In genomic region chr1:11272544-11272841, GRCh38 we compare ENCODE assay signal across 8 cellular contexts. TPM values are rescaled to one million over a fixed set of nuclear protein-coding genes. Genes with fewer than 3 reads are reported as not detected.
DNase-seq lines count a peak whose midpoint lies in the region; ATAC-seq and TF ChIP-seq lines count a peak whose summit lies in the region.

No MANE protein-coding gene starts in this region.

- intact Hi-C loops in OCI-LY7 (cut with micrococcal nuclease; ENCODE audit: unreplicated experiment): no loop called here

- no peak overlapping the region for H3K27ac ChIP-seq in OCI-LY7 (ENCODE audit: low read depth, low read length, poor library complexity, severe bottlenecking)
- H3K27ac ChIP-seq in rectal smooth muscle tissue (ENCODE audit: low read depth, low read length): no peak overlapping the region

- no peaks in the 10 kb centered on the region for H4K20me1 ChIP-seq in OCI-LY7 (ENCODE audit: insufficient read depth, low read length)

- no peak for TF ChIP-seq CTCF in OCI-LY7 (conservative IDR thresholded peaks at IDR 0.05; ENCODE audit: low read length)
- peak; percentile 13 for TF ChIP-seq CTCF in epithelial cell of proximal tubule (conservative IDR thresholded peaks at IDR 0.05; ENCODE audit: low read depth, low read length)

- H3K4me2 ChIP-seq in OCI-LY7 (ENCODE audit: low read length): peak overlapping the region; percentile 57

- ATAC-seq in GM21786 (IDR thresholded peaks at IDR 0.05; ENCODE audit: unreplicated experiment): no peak

- BruUV-seq in OCI-LY7 (replicated peaks; lab: Mats Ljungman, UMichigan): no TSS peak

- peaks cover 43% of the 10 kb centered on the region for H3K79me2 ChIP-seq in OCI-LY7 (ENCODE audit: insufficient read depth, low read depth, low read length)

- H3K36me3 ChIP-seq in OCI-LY7 (ENCODE audit: insufficient read depth, low read length) (peaks cover 24% of the 10 kb centered on the region), rectal smooth muscle tissue (ENCODE audit: control insufficient read depth, insufficient read depth, low read length) (no peaks in the 10 kb centered on the region)

- H2AFZ ChIP-seq in OCI-LY7 (ENCODE audit: low read length): peak overlapping the region; percentile 54; the same call in 1 of the 2 replicates

- no peaks in the 10 kb centered on the region for H3K9me2 ChIP-seq in OCI-LY7 (ENCODE audit: insufficient read depth, low read length)

- no peak overlapping the region for H3K9ac ChIP-seq in rectal smooth muscle tissue (ENCODE audit: low read length)

- peak overlapping the region; percentile 60; the same call in 1 of the 2 replicates for H3K4me3 ChIP-seq in GM08714 (ENCODE audit: low read length)
- H3K4me3 ChIP-seq in OCI-LY7 (ENCODE audit: low read depth, low read length, poor library complexity, severe bottlenecking): peak overlapping the region; percentile 56
- H3K4me3 ChIP-seq in epithelial cell of proximal tubule (ENCODE audit: low read depth, low read length): peak overlapping the region; percentile 20
- peak overlapping the region; percentile 35 for H3K4me3 ChIP-seq in rectal smooth muscle tissue (ENCODE audit: low read length)

- DNase-seq in OCI-LY7 (ENCODE audit: low spot score): no peak
- no peak for DNase-seq in epithelial cell of proximal tubule (ENCODE audit: low read depth)
- no peak for DNase-seq in anterior cingulate cortex (lab: John Stamatoyannopoulos, UW)
- no peak for DNase-seq in DMS114 treated with DMSO at 0.1 percent for 48 hours (lab: John Stamatoyannopoulos, UW; ENCODE audit: unreplicated experiment)
- no peak for DNase-seq in SIG-M5 (lab: John Stamatoyannopoulos, UW)

- POLR2A ChIA-PET in OCI-LY7 (lab: Charles Lee): interaction anchor here (2.3 to 3.5 kb wide), 2 partner anchors 9 to 10 kb away, joined by 9 to 10 read pairs; partner anchors contain the start of gene MTOR

- H3K27me3 ChIP-seq in rectal smooth muscle tissue (ENCODE audit: control insufficient read depth, insufficient read depth, low read length): no peaks in the 10 kb centered on the region

- H3K4me1 ChIP-seq in OCI-LY7 (ENCODE audit: insufficient read depth, low read length, poor library complexity, severe bottlenecking): peaks cover 23% of the 10 kb centered on the region
- peaks cover 7% of the 10 kb centered on the region for H3K4me1 ChIP-seq in rectal smooth muscle tissue (ENCODE audit: control insufficient read depth, insufficient read depth, low read length)

- H3K9me3 ChIP-seq in OCI-LY7 (ENCODE audit: low read length): no peaks in the 10 kb centered on the region

- CTCF ChIA-PET in OCI-LY7 (lab: Charles Lee; ENCODE audit: unreplicated experiment): no interaction called here

RNA-seq across cellular contexts. Expression of gene UBIAD1, which starts 0.5 kb away (rescaled TPM):
- total RNA-seq in OCI-LY7 (2014; rRNA removed; shearing (Covaris generic)): 22.4 and 22.7 TPM in 2 replicates
- total RNA-seq in OCI-LY7 (2022) (27.9 and 28.9 TPM in 2 replicates), epithelial cell of proximal tubule (6.2 and 14.6 TPM in 2 replicates)

RNA-seq across cellular contexts. Expression of gene MTOR, which starts 10.1 kb away (rescaled TPM):
- 41.1 and 41.5 TPM in 2 replicates for total RNA-seq in OCI-LY7 (2014; rRNA removed; shearing (Covaris generic))
- 58.5 and 58.6 TPM in 2 replicates for total RNA-seq in OCI-LY7 (2022)
- total RNA-seq in epithelial cell of proximal tubule: 30.3 and 34.2 TPM in 2 replicates
